8 cellular contexts compared by ENCODE assay signal in genomic region chr20:44642203-44643153, GRCh38. TPM values are rescaled to one million over a fixed set of nuclear protein-coding genes. Genes with fewer than 3 reads are reported as not detected.
DNase-seq lines count a peak whose midpoint lies in the region; ATAC-seq and TF ChIP-seq lines count a peak whose summit lies in the region.

No MANE protein-coding gene starts in this region.

- H3K36me3 Mint-ChIP-seq in nephron (ENCODE audit: low read depth) = no peaks in the 10 kb centered on the region

- peak; percentile 75 for DNase-seq in CMK (ENCODE audit: low read depth)
- DNase-seq in H4 (ENCODE audit: low spot score) = peak; percentile 87
- peak; percentile 80 for DNase-seq in NCI-H345 treated with DMSO at 0.1 percent for 48 hours (lab: John Stamatoyannopoulos, UW; ENCODE audit: unreplicated experiment)
- peak; percentile 28 to 47 for DNase-seq in activated T-cell treated with anti-CD3 and anti-CD28 coated beads, Interleukin-2, amount 50 U/mL, for 48 hours
- DNase-seq in fibroblast of the aortic adventitia (ENCODE audit: low read depth) = peak; percentile 79

- peaks cover 49% of the 10 kb centered on the region for H3K4me1 Mint-ChIP-seq in nephron

- TF ChIP-seq CTCF in fibroblast of the aortic adventitia (IDR thresholded peaks at IDR 0.05; ENCODE audit: insufficient read depth, low read length) (peak; percentile 0), nephron (IDR thresholded peaks at IDR 0.05; ENCODE audit: unreplicated experiment in 3 of 3) (no peak)

- peak overlapping the region; percentile 23 to 56 (median 34) for H3K4me3 Mint-ChIP-seq in nephron

- peak overlapping the region; percentile 62 to 89 (median 84) for H3K27ac Mint-ChIP-seq in nephron

- ATAC-seq in HG02798 (IDR thresholded peaks at IDR 0.05; ENCODE audit: poor library complexity, unreplicated experiment) (no peak), HG03025 (IDR thresholded peaks at IDR 0.05; ENCODE audit: low FRiP score, unreplicated experiment) (no peak)

- H3K27me3 Mint-ChIP-seq in nephron (ENCODE audit: low read depth) = no peaks in the 10 kb centered on the region

- H3K9me3 Mint-ChIP-seq in nephron = peaks cover 3% of the 10 kb centered on the region

- H3K4me3 ChIP-seq in fibroblast of the aortic adventitia (ENCODE audit: low read depth, low read length) = no peak overlapping the region

RNA-seq across cellular contexts. Expression of gene ADA, which starts 9.0 kb away (rescaled TPM):
- 7.9 and 11.3 TPM in 2 replicates for total RNA-seq in H4 (2014; rRNA removed; shearing (Covaris generic))
- 4.6 and 11.8 TPM in 2 replicates for total RNA-seq in fibroblast of the aortic adventitia (ENCODE audit: low replicate concordance)
